In the genomic region with DNA sequence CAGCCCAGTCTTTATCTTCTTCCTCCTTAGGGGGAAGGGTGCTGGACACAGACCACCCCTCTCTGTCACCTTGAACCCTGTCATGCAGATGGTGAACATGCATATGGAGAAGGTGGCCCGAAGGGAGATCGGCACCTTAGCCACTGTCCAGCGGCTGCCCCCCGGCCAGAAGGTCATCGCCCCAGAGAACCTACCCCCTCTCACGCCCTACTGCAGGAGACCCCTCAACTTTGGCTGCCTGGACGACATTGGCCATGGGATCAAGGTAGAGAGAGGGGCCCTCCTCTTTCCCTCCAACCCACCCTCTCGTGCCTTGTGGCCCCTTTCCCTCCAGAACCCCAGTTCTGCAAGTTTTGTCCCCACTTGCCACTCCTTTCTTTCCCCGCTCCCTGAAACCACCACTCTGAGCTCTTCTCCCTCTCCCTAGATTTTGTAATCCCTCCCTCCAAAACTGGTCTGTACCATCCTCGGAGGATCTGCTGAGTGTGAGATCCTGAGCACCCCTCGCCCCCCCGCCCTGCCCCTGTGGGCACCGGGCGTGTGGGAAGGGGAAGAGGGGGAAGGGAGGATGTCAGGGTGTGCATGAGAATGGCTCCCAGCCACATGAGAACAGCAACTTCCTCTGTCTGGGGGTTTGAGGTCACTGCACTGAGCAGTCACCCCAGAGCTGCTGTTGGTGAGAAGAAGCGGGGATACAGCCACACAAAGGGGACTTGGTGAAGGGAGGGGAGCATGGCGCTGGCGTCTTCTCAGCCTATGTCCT, we compare ENCODE assay signal across 9 cellular contexts.
DNase-seq lines count a peak whose midpoint lies in the region; FAIRE-seq and TF ChIP-seq lines count a peak whose summit lies in the region.
"Had no signal": no experiment of that assay in that cellular context is flagged by ENCODE, and none has a peak within 500 bp of the region (broad histone marks: within the 10 kb centered on the region; RNA-seq: fewer than 3 reads in every experiment).

No MANE protein-coding gene starts in this region.

- H3K27ac ChIP-seq in HEK293 (ENCODE audit: extremely low read depth, low read depth, low read length) = no peak overlapping the region
- H3K27ac ChIP-seq in effector memory CD4-positive, alpha-beta T cell (ENCODE audit: insufficient read depth, low read length, poor library complexity, severe bottlenecking) = peak overlapping the region; percentile 57

- H3K27me3 ChIP-seq in effector memory CD4-positive, alpha-beta T cell (replicated peaks; ENCODE audit: control insufficient read depth, insufficient read depth, low read length, poor library complexity, severe bottlenecking) = no peaks in the 10 kb centered on the region
- H3K27me3 ChIP-seq: body of pancreas had no signal

- H3K27ac Mint-ChIP-seq in T-helper 2 cell treated with Interferon-gamma antibody and Interleukin-4, amounts not matched to agents 5 μg/mL and 100 μg/mL, for 36 hours = peak overlapping the region; percentile 88

- TF ChIP-seq CTCF in GM12864 (IDR thresholded peaks at IDR 0.05; ENCODE audit: low read depth, low read length, missing control alignments) (no peak), HEK293 (tag by site-specific recombination; IDR thresholded peaks at IDR 0.05) (no peak), D721Med (IDR thresholded peaks at IDR 0.05; ENCODE audit: insufficient read depth, missing control alignments) (no peak)

- no peaks in the 10 kb centered on the region for H3K4me1 ChIP-seq in HEK293 (ENCODE audit: control insufficient read depth, insufficient read depth, low read length)
- peaks cover 42% of the 10 kb centered on the region for H3K4me1 ChIP-seq in effector memory CD4-positive, alpha-beta T cell (ENCODE audit: control insufficient read depth, insufficient read depth, low read length, poor library complexity, severe bottlenecking)

- H3K9me3 ChIP-seq in HEK293 (ENCODE audit: control insufficient read depth, insufficient read depth, low read depth, low read length) = no peaks in the 10 kb centered on the region
- no peaks in the 10 kb centered on the region for H3K9me3 ChIP-seq in effector memory CD4-positive, alpha-beta T cell (ENCODE audit: control insufficient read depth, low read length)
- H3K9me3 ChIP-seq: body of pancreas had no signal

- peak overlapping the region; percentile 82 for H3K4me3 Mint-ChIP-seq in T-helper 2 cell treated with Interferon-gamma antibody and Interleukin-4, amounts not matched to agents 5 μg/mL and 100 μg/mL, for 36 hours

- H3K4me3 ChIP-seq in GM12864 (ENCODE audit: low read depth, low read length) = no peak overlapping the region
- H3K4me3 ChIP-seq in HEK293 (ENCODE audit: low read depth, low read length) = no peak overlapping the region
- H3K4me3 ChIP-seq in effector memory CD4-positive, alpha-beta T cell (ENCODE audit: insufficient read depth, low read depth, low read length, poor library complexity, severe bottlenecking) = peak overlapping the region; percentile 33
- H3K4me3 ChIP-seq: body of pancreas had no signal

- no peaks in the 10 kb centered on the region for H3K27me3 Mint-ChIP-seq in T-helper 2 cell treated with Interferon-gamma antibody and Interleukin-4, amounts not matched to agents 5 μg/mL and 100 μg/mL, for 36 hours (ENCODE audit: low read depth)

- H3K36me3 ChIP-seq in HEK293 (ENCODE audit: control insufficient read depth in 2 of 2, insufficient read depth in 1 of 2, low read length in 2 of 2) = no peaks in the 10 kb centered on the region
- H3K36me3 ChIP-seq in effector memory CD4-positive, alpha-beta T cell (ENCODE audit: control insufficient read depth, insufficient read depth, low read length) = no peaks in the 10 kb centered on the region

- DNase-seq in GM12864 (ENCODE audit: low read depth) (peak; percentile 81), D721Med (ENCODE audit: insufficient read length, low spot score) (no peak), DMS153 (lab: John Stamatoyannopoulos, UW) (no peak), cortex of kidney (lab: John Stamatoyannopoulos, UW) (no peak)
- DNase-seq in T-helper 2 cell treated with Interferon-gamma antibody and Interleukin-4, amounts not matched to agents 5 μg/mL and 100 μg/mL, for 36 hours (ENCODE audit: low spot score) = peak; percentile 64
- DNase-seq in effector memory CD4-positive, alpha-beta T cell = peak; percentile 47 to 64 (median 63)
- peak; percentile 47 for DNase-seq in stimulated activated CD4-positive, alpha-beta T cell treated with anti-CD3 and anti-CD28 coated beads, Interleukin-4, amount 100 ng/mL, for 24 hours

- H3K36me3 Mint-ChIP-seq in T-helper 2 cell treated with Interferon-gamma antibody and Interleukin-4, amounts not matched to agents 5 μg/mL and 100 μg/mL, for 36 hours (ENCODE audit: low read depth) = peaks cover 57% of the 10 kb centered on the region

- POLR2A ChIA-PET in HEK293 (lab: Yijun Ruan, JAX) = no interaction called here

- no peak for FAIRE-seq in D721Med (lab: Jason Lieb, UNC)

- CTCF ChIA-PET in HEK293 (lab: Yijun Ruan, JAX) = interaction anchor here (0.6 to 1.5 kb wide), 3 partner anchors 9 to 18 kb away, joined by 3 to 6 read pairs (median 4); no protein-coding TSS in a partner anchor

- H3K4me1 Mint-ChIP-seq in T-helper 2 cell treated with Interferon-gamma antibody and Interleukin-4, amounts not matched to agents 5 μg/mL and 100 μg/mL, for 36 hours (ENCODE audit: low read depth) = peaks cover 51% of the 10 kb centered on the region

- no peaks in the 10 kb centered on the region for H3K9me3 Mint-ChIP-seq in T-helper 2 cell treated with Interferon-gamma antibody and Interleukin-4, amounts not matched to agents 5 μg/mL and 100 μg/mL, for 36 hours

TF ChIP-seq in HEK293, 187 proteins besides CTCF, POLR2A, EP300 and RAD21:
- TF ChIP-seq, protein P1, sequence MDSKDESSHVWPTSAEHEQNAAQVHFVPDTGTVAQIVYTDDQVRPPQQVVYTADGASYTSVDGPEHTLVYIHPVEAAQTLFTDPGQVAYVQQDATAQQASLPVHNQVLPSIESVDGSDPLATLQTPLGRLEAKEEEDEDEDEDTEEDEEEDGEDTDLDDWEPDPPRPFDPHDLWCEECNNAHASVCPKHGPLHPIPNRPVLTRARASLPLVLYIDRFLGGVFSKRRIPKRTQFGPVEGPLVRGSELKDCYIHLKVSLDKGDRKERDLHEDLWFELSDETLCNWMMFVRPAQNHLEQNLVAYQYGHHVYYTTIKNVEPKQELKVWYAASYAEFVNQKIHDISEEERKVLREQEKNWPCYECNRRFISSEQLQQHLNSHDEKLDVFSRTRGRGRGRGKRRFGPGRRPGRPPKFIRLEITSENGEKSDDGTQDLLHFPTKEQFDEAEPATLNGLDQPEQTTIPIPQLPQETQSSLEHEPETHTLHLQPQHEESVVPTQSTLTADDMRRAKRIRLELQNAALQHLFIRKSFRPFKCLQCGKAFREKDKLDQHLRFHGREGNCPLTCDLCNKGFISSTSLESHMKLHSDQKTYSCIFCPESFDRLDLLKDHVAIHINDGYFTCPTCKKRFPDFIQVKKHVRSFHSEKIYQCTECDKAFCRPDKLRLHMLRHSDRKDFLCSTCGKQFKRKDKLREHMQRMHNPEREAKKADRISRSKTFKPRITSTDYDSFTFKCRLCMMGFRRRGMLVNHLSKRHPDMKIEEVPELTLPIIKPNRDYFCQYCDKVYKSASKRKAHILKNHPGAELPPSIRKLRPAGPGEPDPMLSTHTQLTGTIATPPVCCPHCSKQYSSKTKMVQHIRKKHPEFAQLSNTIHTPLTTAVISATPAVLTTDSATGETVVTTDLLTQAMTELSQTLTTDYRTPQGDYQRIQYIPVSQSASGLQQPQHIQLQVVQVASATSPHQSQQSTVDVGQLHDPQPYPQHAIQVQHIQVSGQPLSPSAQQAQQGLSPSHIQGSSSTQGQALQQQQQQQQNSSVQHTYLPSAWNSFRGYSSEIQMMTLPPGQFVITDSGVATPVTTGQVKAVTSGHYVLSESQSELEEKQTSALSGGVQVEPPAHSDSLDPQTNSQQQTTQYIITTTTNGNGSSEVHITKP (tag by site-specific recombination; IDR thresholded peaks at IDR 0.05) = peak; percentile 31; the same call in 1 of the 2 replicates
- TF ChIP-seq ZNF530 (tag by site-specific recombination; IDR thresholded peaks at IDR 0.05; ENCODE audit: low read depth) = no peak

Comparison
In these comparisons a context has a peak if more than half of its experiments do, and no peak if none do; other contexts are left out.
1. DNase-seq: peak in GM12864 (single experiment), T-helper 2 cell treated with Interferon-gamma antibody and Interleukin-4, amounts not matched to agents 5 μg/mL and 100 μg/mL, for 36 hours (single experiment), effector memory CD4-positive, alpha-beta T cell (3 of 3) and stimulated activated CD4-positive, alpha-beta T cell treated with anti-CD3 and anti-CD28 coated beads, Interleukin-4, amount 100 ng/mL, for 24 hours (single experiment); none in D721Med (single experiment), DMS153 (single experiment) and cortex of kidney (single experiment).